In the genomic region with DNA sequence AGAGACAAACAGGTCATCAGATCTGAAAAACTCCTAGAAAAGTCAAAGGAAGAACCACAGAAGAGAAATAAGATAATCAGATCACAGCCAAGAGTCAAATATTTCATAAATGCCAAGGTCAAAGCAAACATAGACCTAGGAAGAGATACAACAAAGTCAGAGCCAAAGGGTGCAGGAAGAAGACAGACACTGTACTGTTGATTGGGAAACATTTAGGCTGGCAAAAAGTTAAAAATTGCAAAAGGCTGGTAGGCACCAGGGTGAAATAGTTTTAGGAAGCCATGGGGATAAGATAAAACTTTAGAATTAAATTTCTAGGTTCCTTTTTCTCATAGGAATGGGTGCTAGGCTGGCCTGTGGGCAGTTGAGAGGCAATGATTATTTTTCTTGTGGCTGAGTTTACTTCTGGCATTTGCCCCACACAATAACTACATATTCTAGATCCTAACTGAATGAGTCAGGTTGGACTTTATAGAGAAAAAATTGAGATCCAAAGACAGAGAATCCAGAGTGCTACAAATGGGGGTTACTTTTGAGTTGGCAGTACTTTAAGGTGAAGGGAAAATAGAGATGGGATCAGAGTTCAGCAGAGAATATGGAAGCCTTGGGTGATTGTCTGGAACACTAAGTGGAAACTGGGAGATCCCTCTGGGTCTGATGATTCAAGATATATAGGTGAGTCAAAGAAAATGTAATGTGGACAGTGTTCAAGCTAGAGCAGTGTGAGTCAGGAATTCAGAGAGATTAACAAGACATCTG, we compare ENCODE assay signal across 15 cellular contexts.
DNase-seq lines count a peak whose midpoint lies in the region; ATAC-seq and TF ChIP-seq lines count a peak whose summit lies in the region.
"Had no signal": no experiment of that assay in that cellular context is flagged by ENCODE, and none has a peak within 500 bp of the region (broad histone marks: within the 10 kb centered on the region; RNA-seq: fewer than 3 reads in every experiment).

No MANE protein-coding gene starts in this region.

- no peaks in the 10 kb centered on the region for H3K36me3 ChIP-seq in neural progenitor cell
- H3K36me3 ChIP-seq: BLaER1, heart right ventricle had no signal

- H3K4me2 ChIP-seq in neural progenitor cell = no peak overlapping the region
- H3K4me2 ChIP-seq: BLaER1 had no signal

- no peak overlapping the region for H3K4me3 Mint-ChIP-seq in neural progenitor cell
- H3K4me3 Mint-ChIP-seq: activated naive CD8-positive, alpha-beta T cell treated with anti-CD3 and anti-CD28 coated beads, Interleukin-2, amount 10 ng/mL, durations not matched to agents 7 days and 5 days had no signal

- H3K9ac ChIP-seq in neural progenitor cell = no peak overlapping the region
- H3K9ac ChIP-seq: BLaER1, parathyroid adenoma had no signal

- no peaks in the 10 kb centered on the region for H3K27me3 ChIP-seq in neural progenitor cell
- H3K27me3 ChIP-seq: BLaER1, heart right ventricle had no signal

- no peak for TF ChIP-seq CTCF in neural progenitor cell (IDR thresholded peaks at IDR 0.05)

- H3K9me3 Mint-ChIP-seq in neural progenitor cell = peaks cover 4% of the 10 kb centered on the region
- H3K9me3 Mint-ChIP-seq: activated naive CD8-positive, alpha-beta T cell treated with anti-CD3 and anti-CD28 coated beads, Interleukin-2, amount 10 ng/mL, durations not matched to agents 7 days and 5 days had no signal

- peak; percentile 26 for DNase-seq in AG20443 (ENCODE audit: low spot score)
- DNase-seq in RKO (ENCODE audit: low spot score) = peak; percentile 48
- peak; percentile 37 for DNase-seq in epithelial cell of prostate (ENCODE audit: low read depth, low spot score)
- no peak for DNase-seq in neural progenitor cell (ENCODE audit: low spot score)
- no peak for DNase-seq in activated gamma-delta T cell (lab: John Stamatoyannopoulos, UW)
- DNase-seq in inferior parietal cortex (ENCODE audit: extremely low spot score) = no peak
- DNase-seq in NCI-H146 treated with DMSO at 0.1 percent for 48 hours (lab: John Stamatoyannopoulos, UW; ENCODE audit: unreplicated experiment) = no peak
- DNase-seq: activated CD8-positive, alpha-beta memory T cell treated with anti-CD3 and anti-CD28 coated beads, Interleukin-2, amount 50 U/mL, for 4 hours; activated naive CD8-positive, alpha-beta T cell treated with anti-CD3 and anti-CD28 coated beads, Interleukin-2, amount 10 ng/mL, durations not matched to agents 7 days and 5 days; DND-41; heart right ventricle; NCI-H524 had no signal

- no peak overlapping the region for H2AFZ ChIP-seq in neural progenitor cell (replicated peaks)
- H2AFZ ChIP-seq: parathyroid adenoma had no signal

- H3K79me2 ChIP-seq in neural progenitor cell (ENCODE audit: low read depth) = no peaks in the 10 kb centered on the region
- H3K79me2 ChIP-seq: parathyroid adenoma had no signal

- H3K9me3 ChIP-seq in neural progenitor cell (ENCODE audit: low read depth) = no peaks in the 10 kb centered on the region
- H3K9me3 ChIP-seq: BLaER1, heart right ventricle had no signal

- H3K27ac Mint-ChIP-seq in neural progenitor cell = peak overlapping the region; percentile 1
- H3K27ac Mint-ChIP-seq: activated naive CD8-positive, alpha-beta T cell treated with anti-CD3 and anti-CD28 coated beads, Interleukin-2, amount 10 ng/mL, durations not matched to agents 7 days and 5 days had no signal

- no peak for ATAC-seq in GM19397 (IDR thresholded peaks at IDR 0.05; ENCODE audit: unreplicated experiment)
- ATAC-seq: heart right ventricle had no signal

- no peak overlapping the region for H3K4me3 ChIP-seq in neural progenitor cell
- H3K4me3 ChIP-seq: BLaER1, heart right ventricle had no signal

- H3K27ac ChIP-seq in epithelial cell of prostate (peak overlapping the region; percentile 73), neural progenitor cell (no peak overlapping the region)
- H3K27ac ChIP-seq: BLaER1, heart right ventricle, parathyroid adenoma had no signal

- no peaks in the 10 kb centered on the region for H3F3A ChIP-seq in neural progenitor cell (ENCODE audit: low read depth)

- H3K27me3 Mint-ChIP-seq in neural progenitor cell (ENCODE audit: insufficient read depth, low read depth) = peaks cover 2% of the 10 kb centered on the region
- H3K27me3 Mint-ChIP-seq: activated naive CD8-positive, alpha-beta T cell treated with anti-CD3 and anti-CD28 coated beads, Interleukin-2, amount 10 ng/mL, durations not matched to agents 7 days and 5 days had no signal

- H3K4me1 Mint-ChIP-seq in neural progenitor cell = peaks cover 12% of the 10 kb centered on the region
- H3K4me1 Mint-ChIP-seq: activated naive CD8-positive, alpha-beta T cell treated with anti-CD3 and anti-CD28 coated beads, Interleukin-2, amount 10 ng/mL, durations not matched to agents 7 days and 5 days had no signal

- no peaks in the 10 kb centered on the region for H4K20me1 ChIP-seq in neural progenitor cell (ENCODE audit: low read depth)
- H4K20me1 ChIP-seq: BLaER1 had no signal

- H3K4me1 ChIP-seq in neural progenitor cell = no peaks in the 10 kb centered on the region
- H3K4me1 ChIP-seq: BLaER1, heart right ventricle, parathyroid adenoma had no signal

- H3K36me3 Mint-ChIP-seq in neural progenitor cell = no peaks in the 10 kb centered on the region
- H3K36me3 Mint-ChIP-seq: activated naive CD8-positive, alpha-beta T cell treated with anti-CD3 and anti-CD28 coated beads, Interleukin-2, amount 10 ng/mL, durations not matched to agents 7 days and 5 days had no signal

Comparison
In these comparisons a context has a peak if more than half of its experiments do, and no peak if none do; other contexts are left out.
1. DNase-seq: peak in AG20443 (single experiment), RKO (single experiment) and epithelial cell of prostate (single experiment); none in neural progenitor cell (single experiment), activated gamma-delta T cell (single experiment), inferior parietal cortex (single experiment) and NCI-H146 treated with DMSO at 0.1 percent for 48 hours (single experiment).